Comparison of ENCODE assay signal across 21 cellular contexts in the genomic region with DNA sequence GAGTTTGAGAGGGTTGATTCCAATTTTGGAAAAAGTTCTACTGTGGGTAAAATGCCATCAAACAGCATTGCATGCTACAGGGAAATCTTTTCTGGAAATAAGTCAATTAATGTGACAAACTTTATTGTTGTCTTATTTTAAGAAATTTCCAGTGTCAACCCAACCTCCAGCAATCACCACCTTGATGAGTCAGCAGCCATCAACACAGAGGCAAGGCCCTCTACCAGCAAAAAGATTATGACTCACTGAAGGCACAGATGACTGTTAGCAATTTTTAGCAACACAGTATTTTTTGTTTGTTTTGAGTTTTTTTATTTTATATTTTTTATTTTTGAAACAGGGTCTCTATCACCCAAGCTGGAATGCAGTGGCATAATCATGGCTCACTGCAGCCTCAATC.
DNase-seq lines count a peak whose midpoint lies in the region; ATAC-seq and TF ChIP-seq lines count a peak whose summit lies in the region.
"Had no signal": no experiment of that assay in that cellular context is flagged by ENCODE, and none has a peak within 500 bp of the region (broad histone marks: within the 10 kb centered on the region; RNA-seq: fewer than 3 reads in every experiment).

No MANE protein-coding gene starts in this region.

- H3K36me3 Mint-ChIP-seq in activated CD4-positive, alpha-beta T cell treated with anti-CD3 and anti-CD28 coated beads, Interleukin-2, amount 10 ng/mL, durations not matched to agents 7 days and 5 days (ENCODE audit: low read depth) = no peaks in the 10 kb centered on the region

- TF ChIP-seq CTCF in fibroblast of mammary gland (conservative IDR thresholded peaks at IDR 0.05; ENCODE audit: control insufficient read depth, insufficient read depth, low read depth, low read length) = no peak
- no peak for TF ChIP-seq CTCF in uterus (IDR thresholded peaks at IDR 0.05)

- TF ChIP-seq POLR2A in uterus (IDR thresholded peaks at IDR 0.05) = no peak

- no peaks in the 10 kb centered on the region for H3K4me1 ChIP-seq in uterus
- H3K4me1 ChIP-seq: spleen had no signal

- H3K9me3 ChIP-seq in uterus = no peaks in the 10 kb centered on the region

- peak; percentile 34 for DNase-seq in activated CD4-positive, alpha-beta T cell treated with anti-CD3 and anti-CD28 coated beads for 48 hours
- DNase-seq in activated CD4-positive, alpha-beta T cell treated with anti-CD3 and anti-CD28 coated beads, Interleukin-2, amount 10 ng/mL, durations not matched to agents 7 days and 5 days = no peak
- DNase-seq in EL (peak; percentile 8), RKO (ENCODE audit: low spot score) (peak; percentile 3), fibroblast of mammary gland (ENCODE audit: low read depth) (peak; percentile 41), uterus (no peak)
- DNase-seq: activated CD8-positive, alpha-beta memory T cell treated with anti-CD3 and anti-CD28 coated beads, Interleukin-2, amount 50 U/mL, for 4 hours; activated effector memory CD4-positive, alpha-beta T cell treated with Interleukin-2 at 50 U/mL for 16 hours; KG1; left cardiac atrium; mesenchymal stem cell; NCI-H1048; NCI-H187 treated with DMSO at 0.1 percent for 48 hours; OCI-M1; SHP77 treated with DMSO at 0.1 percent for 48 hours; spleen; stimulated activated CD8-positive, alpha-beta memory T cell treated with anti-CD3 and anti-CD28 coated beads, Interleukin-4, amount 100 ng/mL, for 48 hours had no signal

- H3K9me3 Mint-ChIP-seq in activated CD4-positive, alpha-beta T cell treated with anti-CD3 and anti-CD28 coated beads, Interleukin-2, amount 10 ng/mL, durations not matched to agents 7 days and 5 days = peaks cover 3% of the 10 kb centered on the region

- no peaks in the 10 kb centered on the region for H3K4me1 Mint-ChIP-seq in activated CD4-positive, alpha-beta T cell treated with anti-CD3 and anti-CD28 coated beads, Interleukin-2, amount 10 ng/mL, durations not matched to agents 7 days and 5 days
- H3K4me1 Mint-ChIP-seq: CD14-positive monocyte had no signal

- no peak overlapping the region for H3K27ac Mint-ChIP-seq in activated CD4-positive, alpha-beta T cell treated with anti-CD3 and anti-CD28 coated beads, Interleukin-2, amount 10 ng/mL, durations not matched to agents 7 days and 5 days
- H3K27ac Mint-ChIP-seq: CD14-positive monocyte; dendritic cell treated with granulocyte-macrophage colony-stimulating factor and Interleukin-4, amounts not matched to agents 40 ng/mL and 50 ng/mL, for 4 days had no signal

- POLR2A ChIA-PET in activated CD4-positive, alpha-beta T cell treated with anti-CD3 and anti-CD28 coated beads, Interleukin-2, amount 10 ng/mL, durations not matched to agents 7 days and 5 days (lab: Charles Lee) = interaction anchor here (0.6 kb wide), 1 partner anchor 772 kb away, joined by 3 read pairs; no protein-coding TSS in a partner anchor

- no peak overlapping the region for H3K27ac ChIP-seq in uterus
- H3K27ac ChIP-seq: spleen had no signal

- H3K27me3 ChIP-seq in uterus = no peaks in the 10 kb centered on the region
- H3K27me3 ChIP-seq: spleen had no signal

- H3K4me3 ChIP-seq in fibroblast of mammary gland (ENCODE audit: control insufficient read depth, low read depth, low read length) = no peak overlapping the region
- no peak overlapping the region for H3K4me3 ChIP-seq in uterus
- H3K4me3 ChIP-seq: spleen had no signal

- intact Hi-C loops in uterus (cut with DNase I; ENCODE audit: low total_unique reads) = no loop called here

- no peaks in the 10 kb centered on the region for H3K27me3 Mint-ChIP-seq in activated CD4-positive, alpha-beta T cell treated with anti-CD3 and anti-CD28 coated beads, Interleukin-2, amount 10 ng/mL, durations not matched to agents 7 days and 5 days
- H3K27me3 Mint-ChIP-seq: dendritic cell treated with granulocyte-macrophage colony-stimulating factor and Interleukin-4, amounts not matched to agents 40 ng/mL and 50 ng/mL, for 4 days had no signal

- CTCF ChIA-PET in activated CD4-positive, alpha-beta T cell treated with anti-CD3 and anti-CD28 coated beads, Interleukin-2, amount 10 ng/mL, durations not matched to agents 7 days and 5 days (lab: Charles Lee) = no interaction called here

- ATAC-seq in HG03354 (IDR thresholded peaks at IDR 0.05; ENCODE audit: poor library complexity, severe bottlenecking, unreplicated experiment) = no peak
- no peak for ATAC-seq in activated CD4-positive, CD25-positive, alpha-beta regulatory T cell treated with anti-CD3 and anti-CD28 coated beads, Interleukin-2, amount 50 U/mL, for 24 hours
- ATAC-seq: left cardiac atrium had no signal

- no peaks in the 10 kb centered on the region for H3K36me3 ChIP-seq in uterus
- H3K36me3 ChIP-seq: spleen had no signal

- H3K4me3 Mint-ChIP-seq in activated CD4-positive, alpha-beta T cell treated with anti-CD3 and anti-CD28 coated beads, Interleukin-2, amount 10 ng/mL, durations not matched to agents 7 days and 5 days = no peak overlapping the region
- H3K4me3 Mint-ChIP-seq: CD14-positive monocyte; dendritic cell treated with granulocyte-macrophage colony-stimulating factor and Interleukin-4, amounts not matched to agents 40 ng/mL and 50 ng/mL, for 4 days had no signal

Comparison
In these comparisons a context has a peak if more than half of its experiments do, and no peak if none do; other contexts are left out.
1. DNase-seq: peak in activated CD4-positive, alpha-beta T cell treated with anti-CD3 and anti-CD28 coated beads for 48 hours (single experiment), EL (single experiment), RKO (single experiment) and fibroblast of mammary gland (single experiment); none in activated CD4-positive, alpha-beta T cell treated with anti-CD3 and anti-CD28 coated beads, Interleukin-2, amount 10 ng/mL, durations not matched to agents 7 days and 5 days (single experiment) and uterus (0 of 2).